ENCODE assay signal across 1 cellular context in the genomic region with DNA sequence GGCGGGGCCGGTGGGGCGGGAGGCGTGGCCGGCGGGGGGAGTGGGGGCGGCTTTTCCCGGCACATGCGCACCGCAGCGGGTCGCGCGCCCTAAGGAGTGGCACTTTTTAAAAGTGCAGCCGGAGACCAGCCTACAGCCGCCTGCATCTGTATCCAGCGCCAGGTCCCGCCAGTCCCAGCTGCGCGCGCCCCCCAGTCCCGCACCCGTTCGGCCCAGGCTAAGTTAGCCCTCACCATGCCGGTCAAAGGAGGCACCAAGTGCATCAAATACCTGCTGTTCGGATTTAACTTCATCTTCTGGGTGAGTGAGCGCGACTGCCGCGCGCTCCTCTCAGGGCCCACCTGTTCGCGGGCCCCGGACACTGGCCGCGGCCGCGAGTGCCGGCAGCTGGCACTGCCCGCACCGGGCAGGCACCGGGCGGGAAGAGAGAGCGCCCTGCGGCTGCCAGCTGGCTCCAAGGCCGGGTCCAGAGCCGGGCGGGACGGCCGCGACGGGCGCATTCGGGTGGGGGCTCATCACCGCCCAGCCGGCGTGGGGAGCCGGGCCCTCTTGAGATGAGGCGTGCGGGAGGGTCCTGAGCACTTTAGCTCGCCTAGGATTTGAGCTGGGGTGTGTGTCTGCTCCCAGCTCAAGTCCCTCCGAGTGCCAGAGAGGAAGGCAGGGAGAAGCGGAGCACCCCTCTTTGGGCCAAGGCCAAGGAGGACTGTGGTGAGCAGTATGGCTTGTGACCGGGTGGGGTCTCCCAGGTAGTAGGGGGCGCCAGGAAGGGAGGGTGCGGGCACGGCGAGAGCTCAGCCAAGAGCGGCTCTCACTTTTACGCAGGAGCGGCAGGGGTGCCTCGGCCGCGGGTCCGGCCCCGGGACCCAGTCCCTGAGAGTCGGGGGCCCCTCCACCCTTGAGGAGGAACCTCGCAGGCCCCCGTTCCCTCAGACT.
TF ChIP-seq lines count a peak whose summit lies in the region.

CD9 (plus strand) TSS at position 135 of the 933 bp plus-strand sequence; CDS start at position 235, 100 bp downstream.

TF ChIP-seq in GM12878, 131 proteins besides CTCF, POLR2A, EP300 and RAD21 (continued from another document):
- TF ChIP-seq, protein P1, sequence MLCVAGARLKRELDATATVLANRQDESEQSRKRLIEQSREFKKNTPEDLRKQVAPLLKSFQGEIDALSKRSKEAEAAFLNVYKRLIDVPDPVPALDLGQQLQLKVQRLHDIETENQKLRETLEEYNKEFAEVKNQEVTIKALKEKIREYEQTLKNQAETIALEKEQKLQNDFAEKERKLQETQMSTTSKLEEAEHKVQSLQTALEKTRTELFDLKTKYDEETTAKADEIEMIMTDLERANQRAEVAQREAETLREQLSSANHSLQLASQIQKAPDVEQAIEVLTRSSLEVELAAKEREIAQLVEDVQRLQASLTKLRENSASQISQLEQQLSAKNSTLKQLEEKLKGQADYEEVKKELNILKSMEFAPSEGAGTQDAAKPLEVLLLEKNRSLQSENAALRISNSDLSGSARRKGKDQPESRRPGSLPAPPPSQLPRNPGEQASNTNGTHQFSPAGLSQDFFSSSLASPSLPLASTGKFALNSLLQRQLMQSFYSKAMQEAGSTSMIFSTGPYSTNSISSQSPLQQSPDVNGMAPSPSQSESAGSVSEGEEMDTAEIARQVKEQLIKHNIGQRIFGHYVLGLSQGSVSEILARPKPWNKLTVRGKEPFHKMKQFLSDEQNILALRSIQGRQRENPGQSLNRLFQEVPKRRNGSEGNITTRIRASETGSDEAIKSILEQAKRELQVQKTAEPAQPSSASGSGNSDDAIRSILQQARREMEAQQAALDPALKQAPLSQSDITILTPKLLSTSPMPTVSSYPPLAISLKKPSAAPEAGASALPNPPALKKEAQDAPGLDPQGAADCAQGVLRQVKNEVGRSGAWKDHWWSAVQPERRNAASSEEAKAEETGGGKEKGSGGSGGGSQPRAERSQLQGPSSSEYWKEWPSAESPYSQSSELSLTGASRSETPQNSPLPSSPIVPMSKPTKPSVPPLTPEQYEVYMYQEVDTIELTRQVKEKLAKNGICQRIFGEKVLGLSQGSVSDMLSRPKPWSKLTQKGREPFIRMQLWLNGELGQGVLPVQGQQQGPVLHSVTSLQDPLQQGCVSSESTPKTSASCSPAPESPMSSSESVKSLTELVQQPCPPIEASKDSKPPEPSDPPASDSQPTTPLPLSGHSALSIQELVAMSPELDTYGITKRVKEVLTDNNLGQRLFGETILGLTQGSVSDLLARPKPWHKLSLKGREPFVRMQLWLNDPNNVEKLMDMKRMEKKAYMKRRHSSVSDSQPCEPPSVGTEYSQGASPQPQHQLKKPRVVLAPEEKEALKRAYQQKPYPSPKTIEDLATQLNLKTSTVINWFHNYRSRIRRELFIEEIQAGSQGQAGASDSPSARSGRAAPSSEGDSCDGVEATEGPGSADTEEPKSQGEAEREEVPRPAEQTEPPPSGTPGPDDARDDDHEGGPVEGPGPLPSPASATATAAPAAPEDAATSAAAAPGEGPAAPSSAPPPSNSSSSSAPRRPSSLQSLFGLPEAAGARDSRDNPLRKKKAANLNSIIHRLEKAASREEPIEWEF (IDR thresholded peaks at IDR 0.05; ENCODE audit: insufficient replicate concordance, low read depth, low read length), result no peak
- TF ChIP-seq ZNF592 (IDR thresholded peaks at IDR 0.05) (no peak), TCF12 (IDR thresholded peaks at IDR 0.05; ENCODE audit: low read depth, low read length) (no peak), NFXL1 (IDR thresholded peaks at IDR 0.05; ENCODE audit: borderline replicate concordance) (0 out of 2 replicates have a peak, but pooled peaks have one; percentile 29), RCOR1 (conservative IDR thresholded peaks at IDR 0.05; ENCODE audit: low read depth, low read length) (no peak), FOS (IDR thresholded peaks at IDR 0.05; ENCODE audit: borderline replicate concordance, extremely low read depth, insufficient read length) (no peak), ZSCAN29 (IDR thresholded peaks at IDR 0.05) (no peak), SRF (IDR thresholded peaks at IDR 0.05; ENCODE audit: low read depth in 2 of 2, low read length in 2 of 2) (no peak), GABPA (IDR thresholded peaks at IDR 0.05; ENCODE audit: low read depth) (no peak), ZZZ3 (IDR thresholded peaks at IDR 0.05; ENCODE audit: control insufficient read depth, insufficient read length, low read depth) (no peak), LARP7 (IDR thresholded peaks at IDR 0.05) (peak; percentile 48; the same call in 1 of the 2 replicates), RFX5 (IDR thresholded peaks at IDR 0.05; ENCODE audit: low read depth, low read length) (no peak), WRNIP1 (IDR thresholded peaks at IDR 0.05; ENCODE audit: borderline replicate concordance, low read depth, low read length) (no peak), RAD51 (IDR thresholded peaks at IDR 0.05) (no peak), ZNF622 (IDR thresholded peaks at IDR 0.05) (no peak), DPF2 (IDR thresholded peaks at IDR 0.05) (0 out of 2 replicates have a peak, but pooled peaks have one; percentile 10), HDGF (IDR thresholded peaks at IDR 0.05) (no peak), NRF1 (conservative IDR thresholded peaks at IDR 0.05; ENCODE audit: low read depth, low read length) (peak; percentile 48), SP1 (IDR thresholded peaks at IDR 0.05; ENCODE audit: low read depth, low read length) (no peak), TARDBP (IDR thresholded peaks at IDR 0.05; ENCODE audit: borderline replicate concordance) (no peak), ASH2L (IDR thresholded peaks at IDR 0.05; ENCODE audit: borderline replicate concordance, low read depth) (no peak), MTA2 (IDR thresholded peaks at IDR 0.05; ENCODE audit: low read depth) (no peak), NR2C1 (IDR thresholded peaks at IDR 0.05) (no peak), BACH1 (IDR thresholded peaks at IDR 0.05; ENCODE audit: borderline replicate concordance) (0 out of 2 replicates have a peak, but pooled peaks have one; percentile 31), KDM1A (IDR thresholded peaks at IDR 0.05; ENCODE audit: borderline replicate concordance) (no peak), TCF3 (IDR thresholded peaks at IDR 0.05; ENCODE audit: borderline replicate concordance, insufficient read depth, low read depth, low read length) (no peak)
- TF ChIP-seq, protein P2, sequence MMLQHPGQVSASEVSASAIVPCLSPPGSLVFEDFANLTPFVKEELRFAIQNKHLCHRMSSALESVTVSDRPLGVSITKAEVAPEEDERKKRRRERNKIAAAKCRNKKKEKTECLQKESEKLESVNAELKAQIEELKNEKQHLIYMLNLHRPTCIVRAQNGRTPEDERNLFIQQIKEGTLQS (IDR thresholded peaks at IDR 0.05; ENCODE audit: borderline replicate concordance, extremely low read depth, low read depth, low read length), result no peak
- TF ChIP-seq, protein P3, sequence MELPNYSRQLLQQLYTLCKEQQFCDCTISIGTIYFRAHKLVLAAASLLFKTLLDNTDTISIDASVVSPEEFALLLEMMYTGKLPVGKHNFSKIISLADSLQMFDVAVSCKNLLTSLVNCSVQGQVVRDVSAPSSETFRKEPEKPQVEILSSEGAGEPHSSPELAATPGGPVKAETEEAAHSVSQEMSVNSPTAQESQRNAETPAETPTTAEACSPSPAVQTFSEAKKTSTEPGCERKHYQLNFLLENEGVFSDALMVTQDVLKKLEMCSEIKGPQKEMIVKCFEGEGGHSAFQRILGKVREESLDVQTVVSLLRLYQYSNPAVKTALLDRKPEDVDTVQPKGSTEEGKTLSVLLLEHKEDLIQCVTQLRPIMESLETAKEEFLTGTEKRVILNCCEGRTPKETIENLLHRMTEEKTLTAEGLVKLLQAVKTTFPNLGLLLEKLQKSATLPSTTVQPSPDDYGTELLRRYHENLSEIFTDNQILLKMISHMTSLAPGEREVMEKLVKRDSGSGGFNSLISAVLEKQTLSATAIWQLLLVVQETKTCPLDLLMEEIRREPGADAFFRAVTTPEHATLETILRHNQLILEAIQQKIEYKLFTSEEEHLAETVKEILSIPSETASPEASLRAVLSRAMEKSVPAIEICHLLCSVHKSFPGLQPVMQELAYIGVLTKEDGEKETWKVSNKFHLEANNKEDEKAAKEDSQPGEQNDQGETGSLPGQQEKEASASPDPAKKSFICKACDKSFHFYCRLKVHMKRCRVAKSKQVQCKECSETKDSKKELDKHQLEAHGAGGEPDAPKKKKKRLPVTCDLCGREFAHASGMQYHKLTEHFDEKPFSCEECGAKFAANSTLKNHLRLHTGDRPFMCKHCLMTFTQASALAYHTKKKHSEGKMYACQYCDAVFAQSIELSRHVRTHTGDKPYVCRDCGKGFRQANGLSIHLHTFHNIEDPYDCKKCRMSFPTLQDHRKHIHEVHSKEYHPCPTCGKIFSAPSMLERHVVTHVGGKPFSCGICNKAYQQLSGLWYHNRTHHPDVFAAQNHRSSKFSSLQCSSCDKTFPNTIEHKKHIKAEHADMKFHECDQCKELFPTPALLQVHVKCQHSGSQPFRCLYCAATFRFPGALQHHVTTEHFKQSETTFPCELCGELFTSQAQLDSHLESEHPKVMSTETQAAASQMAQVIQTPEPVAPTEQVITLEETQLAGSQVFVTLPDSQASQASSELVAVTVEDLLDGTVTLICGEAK (IDR thresholded peaks at IDR 0.05; ENCODE audit: borderline replicate concordance), result no peak
- TF ChIP-seq, protein P4, sequence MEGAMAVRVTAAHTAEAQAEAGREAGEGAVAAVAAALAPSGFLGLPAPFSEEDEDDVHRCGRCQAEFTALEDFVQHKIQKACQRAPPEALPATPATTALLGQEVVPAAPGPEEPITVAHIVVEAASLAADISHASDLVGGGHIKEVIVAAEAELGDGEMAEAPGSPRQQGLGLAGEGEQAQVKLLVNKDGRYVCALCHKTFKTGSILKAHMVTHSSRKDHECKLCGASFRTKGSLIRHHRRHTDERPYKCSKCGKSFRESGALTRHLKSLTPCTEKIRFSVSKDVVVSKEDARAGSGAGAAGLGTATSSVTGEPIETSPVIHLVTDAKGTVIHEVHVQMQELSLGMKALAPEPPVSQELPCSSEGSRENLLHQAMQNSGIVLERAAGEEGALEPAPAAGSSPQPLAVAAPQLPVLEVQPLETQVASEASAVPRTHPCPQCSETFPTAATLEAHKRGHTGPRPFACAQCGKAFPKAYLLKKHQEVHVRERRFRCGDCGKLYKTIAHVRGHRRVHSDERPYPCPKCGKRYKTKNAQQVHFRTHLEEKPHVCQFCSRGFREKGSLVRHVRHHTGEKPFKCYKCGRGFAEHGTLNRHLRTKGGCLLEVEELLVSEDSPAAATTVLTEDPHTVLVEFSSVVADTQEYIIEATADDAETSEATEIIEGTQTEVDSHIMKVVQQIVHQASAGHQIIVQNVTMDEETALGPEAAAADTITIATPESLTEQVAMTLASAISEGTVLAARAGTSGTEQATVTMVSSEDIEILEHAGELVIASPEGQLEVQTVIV (IDR thresholded peaks at IDR 0.05; ENCODE audit: borderline replicate concordance, partially characterized antibody), result no peak
- TF ChIP-seq, protein P5, sequence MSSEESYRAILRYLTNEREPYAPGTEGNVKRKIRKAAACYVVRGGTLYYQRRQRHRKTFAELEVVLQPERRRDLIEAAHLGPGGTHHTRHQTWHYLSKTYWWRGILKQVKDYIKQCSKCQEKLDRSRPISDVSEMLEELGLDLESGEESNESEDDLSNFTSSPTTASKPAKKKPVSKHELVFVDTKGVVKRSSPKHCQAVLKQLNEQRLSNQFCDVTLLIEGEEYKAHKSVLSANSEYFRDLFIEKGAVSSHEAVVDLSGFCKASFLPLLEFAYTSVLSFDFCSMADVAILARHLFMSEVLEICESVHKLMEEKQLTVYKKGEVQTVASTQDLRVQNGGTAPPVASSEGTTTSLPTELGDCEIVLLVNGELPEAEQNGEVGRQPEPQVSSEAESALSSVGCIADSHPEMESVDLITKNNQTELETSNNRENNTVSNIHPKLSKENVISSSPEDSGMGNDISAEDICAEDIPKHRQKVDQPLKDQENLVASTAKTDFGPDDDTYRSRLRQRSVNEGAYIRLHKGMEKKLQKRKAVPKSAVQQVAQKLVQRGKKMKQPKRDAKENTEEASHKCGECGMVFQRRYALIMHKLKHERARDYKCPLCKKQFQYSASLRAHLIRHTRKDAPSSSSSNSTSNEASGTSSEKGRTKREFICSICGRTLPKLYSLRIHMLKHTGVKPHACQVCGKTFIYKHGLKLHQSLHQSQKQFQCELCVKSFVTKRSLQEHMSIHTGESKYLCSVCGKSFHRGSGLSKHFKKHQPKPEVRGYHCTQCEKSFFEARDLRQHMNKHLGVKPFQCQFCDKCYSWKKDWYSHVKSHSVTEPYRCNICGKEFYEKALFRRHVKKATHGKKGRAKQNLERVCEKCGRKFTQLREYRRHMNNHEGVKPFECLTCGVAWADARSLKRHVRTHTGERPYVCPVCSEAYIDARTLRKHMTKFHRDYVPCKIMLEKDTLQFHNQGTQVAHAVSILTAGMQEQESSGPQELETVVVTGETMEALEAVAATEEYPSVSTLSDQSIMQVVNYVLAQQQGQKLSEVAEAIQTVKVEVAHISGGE (CRISPR knock-in tag; IDR thresholded peaks at IDR 0.05), result no peak
